8 cellular contexts compared by ENCODE assay signal in the genomic region with DNA sequence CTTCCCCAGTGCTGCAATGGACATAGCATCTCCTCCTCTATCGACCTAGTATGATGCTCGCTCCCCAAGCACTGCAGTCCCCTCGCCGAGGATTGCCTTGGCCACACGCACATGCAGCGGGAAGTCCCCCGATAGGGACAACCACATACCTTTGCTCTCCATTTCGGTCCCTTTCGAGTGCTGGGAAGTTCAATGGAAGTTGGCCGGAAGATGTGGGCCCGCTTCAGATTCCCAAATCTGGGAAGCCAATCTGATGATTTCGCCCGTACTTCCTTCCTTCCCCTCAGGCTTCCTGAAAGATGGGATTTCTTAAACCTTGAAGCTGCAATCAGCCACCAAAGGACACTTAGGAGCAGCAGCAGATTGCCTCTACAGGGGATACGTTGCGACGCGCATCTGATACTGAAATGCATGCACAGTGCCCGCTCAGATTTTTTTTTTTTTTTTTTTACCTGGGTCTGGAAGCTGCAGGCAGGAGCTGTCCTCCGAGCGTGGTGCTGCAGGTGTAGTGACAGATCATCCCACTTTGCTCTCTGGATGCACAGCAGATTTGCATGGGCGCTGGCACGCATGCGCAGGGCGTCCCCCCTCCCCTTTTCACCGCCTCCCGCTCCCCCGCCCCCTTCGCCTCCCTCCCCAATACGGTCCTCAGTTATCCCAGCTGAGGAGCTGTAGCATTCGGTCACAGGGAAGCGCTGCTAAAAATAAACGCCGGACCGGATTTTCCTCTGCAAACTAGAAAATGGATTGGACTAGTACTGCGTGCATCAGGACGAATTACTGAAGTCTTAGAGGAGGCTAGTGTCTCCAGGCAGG. TPM values are rescaled to one million over a fixed set of nuclear protein-coding genes. Genes with fewer than 3 reads are reported as not detected.
DNase-seq lines count a peak whose midpoint lies in the region; ATAC-seq and TF ChIP-seq lines count a peak whose summit lies in the region.

FGF12 (minus strand) TSS at position 510 of the 816 bp plus-strand sequence.

- no peak within 1 kb of the TSS for H3K9ac ChIP-seq in colonic mucosa (ENCODE audit: low read depth in 2 of 2, low read length in 2 of 2)

- intact Hi-C loops in activated CD4-positive, alpha-beta T cell treated with anti-CD3 and anti-CD28 coated beads, Interleukin-2, amount 10 ng/mL, durations not matched to agents 24 days and 14 days (cut with micrococcal nuclease), result no loop called here
- intact Hi-C loops in colonic mucosa (cut with DNase I), result no loop called here
- intact Hi-C loops in right lobe of liver (cut with DNase I), result no loop called here

- H3K27ac ChIP-seq in colonic mucosa (no peak within 1 kb of the TSS), right lobe of liver (no peak within 1 kb of the TSS), suprapubic skin (no peak within 1 kb of the TSS)

- WGBS in right lobe of liver (ENCODE audit: insufficient coverage, low coverage, low lambda C conversion rate, missing lambda C conversion rate), result 4% methylated on average over 21 of the region's 36 CpGs
- 3% methylated on average over 36 of the region's 36 CpGs for WGBS in suprapubic skin

- H3K27me3 Mint-ChIP-seq in activated CD4-positive, alpha-beta T cell treated with anti-CD3 and anti-CD28 coated beads, Interleukin-2, amount 10 ng/mL, durations not matched to agents 24 days and 14 days, result peaks cover 32% of the 10 kb centered on the region

- no peak within 1 kb of the TSS for H3K27ac Mint-ChIP-seq in activated CD4-positive, alpha-beta T cell treated with anti-CD3 and anti-CD28 coated beads, Interleukin-2, amount 10 ng/mL, durations not matched to agents 24 days and 14 days

- no peak for TF ChIP-seq POLR2A in right lobe of liver (IDR thresholded peaks at IDR 0.05)
- TF ChIP-seq POLR2A in suprapubic skin (IDR thresholded peaks at IDR 0.05), result no peak

- H3K4me1 ChIP-seq in colonic mucosa (no peaks in the 10 kb centered on the region), right lobe of liver (no peaks in the 10 kb centered on the region), suprapubic skin (peaks cover 5% of the 10 kb centered on the region)

- peak; percentile 58 for DNase-seq in activated CD4-positive, alpha-beta T cell treated with anti-CD3 and anti-CD28 coated beads, Interleukin-2, amount 10 ng/mL, durations not matched to agents 24 days and 14 days
- no peak for DNase-seq in activated CD4-positive, alpha-beta T cell treated with anti-CD3 and anti-CD28 coated beads for 4 hours
- DNase-seq in NCI-H774 (lab: John Stamatoyannopoulos, UW) (peak; percentile 95), colonic mucosa (peak; percentile 29), right lobe of liver (peak; percentile 45 to 58 (median 52)), suprapubic skin (ENCODE audit: low spot score in 2 of 2) (peak in 1 of 2 donors; percentile 59), NOMO-1 treated with DMSO at 0.1 percent for 48 hours (lab: John Stamatoyannopoulos, UW; ENCODE audit: unreplicated experiment) (no peak), NCI-H446 treated with DMSO at 0.1 percent for 48 hours (lab: John Stamatoyannopoulos, UW) (no peak)

- no peak for TF ChIP-seq EP300 in suprapubic skin (IDR thresholded peaks at IDR 0.05)

- H3K4me3 Mint-ChIP-seq in activated CD4-positive, alpha-beta T cell treated with anti-CD3 and anti-CD28 coated beads, Interleukin-2, amount 10 ng/mL, durations not matched to agents 24 days and 14 days, result no peak within 1 kb of the TSS

- no peak for TF ChIP-seq CTCF in colonic mucosa (IDR thresholded peaks at IDR 0.05)
- TF ChIP-seq CTCF in right lobe of liver (IDR thresholded peaks at IDR 0.05), result no peak
- no peak for TF ChIP-seq CTCF in suprapubic skin (IDR thresholded peaks at IDR 0.05)

- H3K27me3 ChIP-seq in colonic mucosa, result no peaks in the 10 kb centered on the region
- H3K27me3 ChIP-seq in right lobe of liver, result no peaks in the 10 kb centered on the region
- peaks cover 7% of the 10 kb centered on the region for H3K27me3 ChIP-seq in suprapubic skin

- H3K4me3 ChIP-seq in colonic mucosa (no peak within 1 kb of the TSS), right lobe of liver (peak within 1 kb of the TSS in 1 of 3 donors; percentile 6), suprapubic skin (peak within 1 kb of the TSS; percentile 32)

- H3K9me3 ChIP-seq in colonic mucosa (no peaks in the 10 kb centered on the region), right lobe of liver (no peaks in the 10 kb centered on the region), suprapubic skin (no peaks in the 10 kb centered on the region)

- no peaks in the 10 kb centered on the region for H3K36me3 Mint-ChIP-seq in activated CD4-positive, alpha-beta T cell treated with anti-CD3 and anti-CD28 coated beads, Interleukin-2, amount 10 ng/mL, durations not matched to agents 24 days and 14 days (ENCODE audit: low read depth)

- ATAC-seq in right lobe of liver, result peak; percentile 61 to 75 (median 70)

- no peaks in the 10 kb centered on the region for H3K36me3 ChIP-seq in colonic mucosa
- no peaks in the 10 kb centered on the region for H3K36me3 ChIP-seq in right lobe of liver
- no peaks in the 10 kb centered on the region for H3K36me3 ChIP-seq in suprapubic skin

- H3K9me3 Mint-ChIP-seq in activated CD4-positive, alpha-beta T cell treated with anti-CD3 and anti-CD28 coated beads, Interleukin-2, amount 10 ng/mL, durations not matched to agents 24 days and 14 days, result no peaks in the 10 kb centered on the region

- no peaks in the 10 kb centered on the region for H3K4me1 Mint-ChIP-seq in activated CD4-positive, alpha-beta T cell treated with anti-CD3 and anti-CD28 coated beads, Interleukin-2, amount 10 ng/mL, durations not matched to agents 24 days and 14 days

RNA-seq across cellular contexts. Expression of gene FGF12, which starts in this region (rescaled TPM):
- total RNA-seq in activated CD4-positive, alpha-beta T cell treated with anti-CD3 and anti-CD28 coated beads, Interleukin-2, amount 10 ng/mL, durations not matched to agents 24 days and 14 days, result not detected in 2 replicates
- total RNA-seq in colonic mucosa (under 1 TPM; 0.25 to 0.48 TPM), right lobe of liver (1 to 10 TPM in 2 of 6 experiments, under 1 TPM in 4; 0.29 to 6.5 (median 0.76) TPM), suprapubic skin (1 to 10 TPM; 1.5 to 3.6 (median 1.6) TPM)

Comparison
In these comparisons a context has a peak if more than half of its experiments do, and no peak if none do; other contexts are left out.
1. Peak in DNase-seq in activated CD4-positive, alpha-beta T cell treated with anti-CD3 and anti-CD28 coated beads, Interleukin-2, amount 10 ng/mL, durations not matched to agents 24 days and 14 days; RNA of the gene not detected or under 1 TPM.
2. Peak in DNase-seq in colonic mucosa; RNA of the gene not detected or under 1 TPM.
3. DNase-seq: peak in NCI-H774 (single experiment) and right lobe of liver (3 of 3); none in activated CD4-positive, alpha-beta T cell treated with anti-CD3 and anti-CD28 coated beads for 4 hours (0 of 2), NOMO-1 treated with DMSO at 0.1 percent for 48 hours (single experiment) and NCI-H446 treated with DMSO at 0.1 percent for 48 hours (single experiment).